ENCODE assay signal across 26 cellular contexts in the genomic region with DNA sequence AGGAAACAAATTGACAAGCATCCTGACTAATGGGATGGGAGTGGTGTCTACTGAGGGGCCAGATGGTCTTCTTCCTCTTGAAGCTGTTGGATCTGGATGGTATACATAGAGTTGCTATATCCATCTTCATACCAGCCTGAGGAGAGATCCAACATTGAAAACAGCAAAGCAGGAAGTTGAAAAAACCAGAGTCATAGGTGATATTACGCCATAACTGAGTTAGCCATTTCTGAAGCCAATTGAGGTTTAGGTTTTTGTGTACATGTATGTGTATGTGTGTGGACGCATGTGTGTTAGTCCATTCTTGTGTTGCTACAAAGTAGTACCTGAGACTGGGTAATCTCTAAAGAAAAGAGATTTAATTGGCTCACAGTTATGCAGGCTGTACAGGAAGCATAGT. TPM values are rescaled to one million over a fixed set of nuclear protein-coding genes. Genes with fewer than 3 reads are reported as not detected.
A peak's percentile ranks its signal among the peaks of the same experiment; 100 is the strongest.
DNase-seq lines count a peak whose midpoint lies in the region; ATAC-seq and TF ChIP-seq lines count a peak whose summit lies in the region.
"Had no signal": no experiment of that assay in that cellular context is flagged by ENCODE, and none has a peak within 500 bp of the region (broad histone marks: within the 10 kb centered on the region; RNA-seq: fewer than 3 reads in every experiment).

No MANE protein-coding gene starts in this region.

- H3K4me3 ChIP-seq in HL-60 (replicated peaks; ENCODE audit: insufficient read depth, low read length) (no peak overlapping the region), ascending aorta (no peak overlapping the region), thoracic aorta (no peak overlapping the region)
- H3K4me3 ChIP-seq: GM23248, prostate gland, SJSA1 had no signal

- DNase-seq in HL-60 (ENCODE audit: low read depth in 1 of 2, low spot score in 1 of 2) (peak in 1 of 2 experiments; percentile 44), MV-4-11 (lab: John Stamatoyannopoulos, UW) (peak; percentile 56), ascending aorta (ENCODE audit: low spot score in 2 of 2) (no peak), thoracic aorta (ENCODE audit: low spot score) (no peak), NCI-H2107 (lab: John Stamatoyannopoulos, UW) (no peak), hypothalamus (lab: John Stamatoyannopoulos, UW) (no peak)
- DNase-seq: activated CD4-positive, CD25-positive, alpha-beta regulatory T cell; activated T-cell treated with anti-CD3 and anti-CD28 coated beads, Interleukin-2, amount 50 U/mL, for 48 hours; Calu3; caudate nucleus; DND-41; GM23248; left ventricle myocardium superior; NCI-H1930; NCI-H526; nucleus accumbens; stimulated activated CD4-positive, alpha-beta T cell treated with anti-CD3 and anti-CD28 coated beads, Interleukin-4, amount 100 ng/mL, for 24 hours; T-cell; trophoblast cell had no signal

- no peak for ATAC-seq in thoracic aorta (ENCODE audit: insufficient number of reproducible peaks, low FRiP score, low read depth)
- ATAC-seq in HG03095 (IDR thresholded peaks at IDR 0.05; ENCODE audit: unreplicated experiment) = no peak
- ATAC-seq: esophagus mucosa, HepG2, left ventricle myocardium superior, sciatic nerve, T-cell had no signal

- no peaks in the 10 kb centered on the region for H3K9me3 ChIP-seq in ascending aorta
- H3K9me3 ChIP-seq in thoracic aorta = no peaks in the 10 kb centered on the region
- H3K9me3 ChIP-seq: prostate gland, SJSA1 had no signal

- intact Hi-C loops in ascending aorta (cut with DNase I) = loop anchor here (10.0 kb wide), 1 partner anchor 507 kb away; a partner anchor contains a TSS

- H3K4me1 ChIP-seq in ascending aorta = peaks cover 0 to 12% of the 10 kb centered on the region in 2 donors
- H3K4me1 ChIP-seq in thoracic aorta (ENCODE audit: control insufficient read depth in 1 of 2, low read depth in 2 of 2) = peaks cover 0 to 36% of the 10 kb centered on the region in 2 donors
- H3K4me1 ChIP-seq: prostate gland had no signal

- H3K27me3 ChIP-seq in HL-60 (ENCODE audit: insufficient read depth, poor library complexity, severe bottlenecking) (no peaks in the 10 kb centered on the region), ascending aorta (no peaks in the 10 kb centered on the region), thoracic aorta (replicated peaks; ENCODE audit: insufficient read depth) (no peaks in the 10 kb centered on the region)
- H3K27me3 ChIP-seq: SJSA1 had no signal

- no peaks in the 10 kb centered on the region for H3K36me3 ChIP-seq in ascending aorta
- H3K36me3 ChIP-seq in thoracic aorta = no peaks in the 10 kb centered on the region
- H3K36me3 ChIP-seq: prostate gland, SJSA1 had no signal

- peak overlapping the region; percentile 74 for H3K27ac ChIP-seq in HL-60 (replicated peaks)
- H3K27ac ChIP-seq in ascending aorta = peak overlapping the region; percentile 10 to 95
- peak overlapping the region; percentile 21 to 99 for H3K27ac ChIP-seq in thoracic aorta
- H3K27ac ChIP-seq: C4-2B, SJSA1 had no signal

- TF ChIP-seq CTCF in HL-60 (IDR thresholded peaks at IDR 0.05; ENCODE audit: insufficient read depth, low read length) (no peak), ascending aorta (IDR thresholded peaks at IDR 0.05) (no peak), thoracic aorta (IDR thresholded peaks at IDR 0.05) (no peak)

RNA-seq across cellular contexts. Expression of a gene that starts 2.3 kb away (rescaled TPM):
- total RNA-seq in ascending aorta (10.9 TPM), thoracic aorta (10 to 100 TPM; 26.2 to 34.3 TPM)
- total RNA-seq: HepG2 had no signal
